In genomic region chr19:55579766-55580621, GRCh38 we compare ENCODE assay signal across 8 cellular contexts. TPM values are rescaled to one million over a fixed set of nuclear protein-coding genes. Genes with fewer than 3 reads are reported as not detected.
DNase-seq lines count a peak whose midpoint lies in the region; ATAC-seq and TF ChIP-seq lines count a peak whose summit lies in the region.

No MANE protein-coding gene starts in this region.

- peaks cover 14% of the 10 kb centered on the region for H3F3A ChIP-seq in GM23338 (replicated peaks; ENCODE audit: low read depth)

- no peaks in the 10 kb centered on the region for H3K27me3 ChIP-seq in BLaER1 treated with 17β-estradiol and CSF1 and Interleukin-3, amounts not matched to agents 10 nM and 100 nM
- H3K27me3 ChIP-seq in GM23338 (ENCODE audit: insufficient read depth) = no peaks in the 10 kb centered on the region
- H3K27me3 ChIP-seq in gastroesophageal sphincter = no peaks in the 10 kb centered on the region

- H3K36me3 ChIP-seq in BLaER1 treated with 17β-estradiol and CSF1 and Interleukin-3, amounts not matched to agents 10 nM and 100 nM = peaks cover 25 to 44% (median 36%) of the 10 kb centered on the region in 11 experiments
- no peaks in the 10 kb centered on the region; the same call in none of the 2 replicates for H3K36me3 ChIP-seq in GM23338 (ENCODE audit: insufficient read depth)
- peaks cover 0 to 29% of the 10 kb centered on the region in 2 donors for H3K36me3 ChIP-seq in gastroesophageal sphincter

- TF ChIP-seq CTCF in GM23338 (conservative IDR thresholded peaks at IDR 0.05; ENCODE audit: low read depth in 2 of 2) (no peak), WTC11 (IDR thresholded peaks at IDR 0.05) (no peak), gastroesophageal sphincter (IDR thresholded peaks at IDR 0.05) (no peak), osteocyte (IDR thresholded peaks at IDR 0.05) (no peak)

- TF ChIP-seq POLR2A in gastroesophageal sphincter (IDR thresholded peaks at IDR 0.05) = no peak

- H3K4me3 Mint-ChIP-seq in GM23338 (peak overlapping the region; percentile 87), WTC11 (peak overlapping the region; percentile 86), osteocyte (ENCODE audit: unreplicated experiment) (peak overlapping the region; percentile 91)

- H3K27ac ChIP-seq in BLaER1 treated with 17β-estradiol and CSF1 and Interleukin-3, amounts not matched to agents 10 nM and 100 nM = peak overlapping the region; percentile 71 to 90 (median 85)
- H3K27ac ChIP-seq in GM23338 (ENCODE audit: low read depth) (peak overlapping the region; percentile 55; the same call in 1 of the 2 replicates), gastroesophageal sphincter (peak overlapping the region; percentile 91 to 94 (median 92))

- ATAC-seq in GM23338 (peak; percentile 68), WTC11 (peak; percentile 62), gastroesophageal sphincter (peak; percentile 25), GM19351 (IDR thresholded peaks at IDR 0.05; ENCODE audit: unreplicated experiment) (no peak), GM18909 (IDR thresholded peaks at IDR 0.05; ENCODE audit: poor library complexity, unreplicated experiment) (no peak)

- DNase-seq in GM23338 (ENCODE audit: low spot score) = peak; percentile 52
- DNase-seq in WTC11 (ENCODE audit: low spot score) = peak; percentile 33
- no peak for DNase-seq in osteocyte (ENCODE audit: extremely low spot score, unreplicated experiment)
- no peak for DNase-seq in DMS153 (lab: John Stamatoyannopoulos, UW)

- H3K27me3 Mint-ChIP-seq in GM23338 (ENCODE audit: insufficient read depth, low read depth, poor library complexity) = peaks cover 15% of the 10 kb centered on the region
- H3K27me3 Mint-ChIP-seq in WTC11 (ENCODE audit: low read depth) = peaks cover 12% of the 10 kb centered on the region
- H3K27me3 Mint-ChIP-seq in osteocyte (ENCODE audit: unreplicated experiment) = no peaks in the 10 kb centered on the region

- H3K4me1 ChIP-seq in BLaER1 treated with 17β-estradiol and CSF1 and Interleukin-3, amounts not matched to agents 10 nM and 100 nM = peaks cover 15 to 27% (median 23%) of the 10 kb centered on the region in 10 experiments; a peak in 19 of 20 replicates
- H3K4me1 ChIP-seq in GM23338 (ENCODE audit: insufficient read depth) (peaks cover under 1% of the 10 kb centered on the region; the same call in 1 of the 2 replicates), gastroesophageal sphincter (peaks cover 0 to 33% (median 8%) of the 10 kb centered on the region in 3 donors)

- H3K4me1 Mint-ChIP-seq in GM23338 = peaks cover 9% of the 10 kb centered on the region
- H3K4me1 Mint-ChIP-seq in WTC11 = peaks cover 5% of the 10 kb centered on the region
- H3K4me1 Mint-ChIP-seq in osteocyte (ENCODE audit: unreplicated experiment) = peaks cover 17% of the 10 kb centered on the region

- H2AFZ ChIP-seq in GM23338 = no peak overlapping the region

- H3K9me3 Mint-ChIP-seq in GM23338 (no peaks in the 10 kb centered on the region; the same call in 2 of the 3 replicates), WTC11 (no peaks in the 10 kb centered on the region), osteocyte (ENCODE audit: unreplicated experiment) (no peaks in the 10 kb centered on the region)

- CTCF ChIA-PET in WTC11 (lab: Charles Lee) = interaction anchor here (0.7 to 2.0 kb wide), 5 partner anchors 19 to 436 kb away, joined by 4 to 20 read pairs (median 5); partner anchors contain the start of genes FIZ1 and ZNF865

- peak overlapping the region; percentile 84 to 94 (median 89) for H3K9ac ChIP-seq in BLaER1 treated with 17β-estradiol and CSF1 and Interleukin-3, amounts not matched to agents 10 nM and 100 nM

- WGBS in gastroesophageal sphincter (ENCODE audit: low coverage in 1 of 2), 2 donors = 6 to 8% methylated on average over 10 to 13 of the region's 20 CpGs

- peaks cover 25% of the 10 kb centered on the region for H3K36me3 Mint-ChIP-seq in GM23338 (ENCODE audit: low read depth)
- peaks cover 13% of the 10 kb centered on the region for H3K36me3 Mint-ChIP-seq in WTC11
- H3K36me3 Mint-ChIP-seq in osteocyte (ENCODE audit: unreplicated experiment) = peaks cover 16% of the 10 kb centered on the region

- H3K4me3 ChIP-seq in BLaER1 treated with 17β-estradiol and CSF1 and Interleukin-3, amounts not matched to agents 10 nM and 100 nM = peak overlapping the region; percentile 69 to 94 (median 82)
- H3K4me3 ChIP-seq in GM23338 = peak overlapping the region; percentile 93
- H3K4me3 ChIP-seq in gastroesophageal sphincter = peak overlapping the region; percentile 93 to 94

- H4K20me1 ChIP-seq in BLaER1 treated with 17β-estradiol and CSF1 and Interleukin-3, amounts not matched to agents 10 nM and 100 nM = peaks cover 0 to 38% (median 20%) of the 10 kb centered on the region in 11 experiments; a peak in 13 of 22 replicates
- H4K20me1 ChIP-seq in GM23338 (replicated peaks; ENCODE audit: insufficient read depth) = no peaks in the 10 kb centered on the region

- H3K4me2 ChIP-seq in BLaER1 treated with 17β-estradiol and CSF1 and Interleukin-3, amounts not matched to agents 10 nM and 100 nM = peak overlapping the region; percentile 75 to 94 (median 90)
- H3K4me2 ChIP-seq in GM23338 = peak overlapping the region; percentile 89

- peaks cover 13% of the 10 kb centered on the region; the same call in 1 of the 2 replicates for H3K79me2 ChIP-seq in GM23338 (replicated peaks; ENCODE audit: insufficient read depth)

- peak overlapping the region; percentile 74 for H3K27ac Mint-ChIP-seq in GM23338
- peak overlapping the region; percentile 71 for H3K27ac Mint-ChIP-seq in WTC11
- H3K27ac Mint-ChIP-seq in osteocyte (ENCODE audit: unreplicated experiment) = peak overlapping the region; percentile 90

- no peaks in the 10 kb centered on the region for H3K9me2 ChIP-seq in GM23338 (ENCODE audit: insufficient read depth)

- POLR2A ChIA-PET in WTC11 (lab: Charles Lee) = interaction anchor here (1.1 kb wide), 1 partner anchor 30 kb away, joined by 3 read pairs; no protein-coding TSS in a partner anchor

- H3K9me3 ChIP-seq in BLaER1 treated with 17β-estradiol and CSF1 and Interleukin-3, amounts not matched to agents 10 nM and 100 nM (replicated peaks in 1 of 11) = no peaks in the 10 kb centered on the region
- no peaks in the 10 kb centered on the region for H3K9me3 ChIP-seq in gastroesophageal sphincter

- TF ChIP-seq EP300 in gastroesophageal sphincter (IDR thresholded peaks at IDR 0.05) = no peak

TF ChIP-seq in GM23338, 12 proteins besides CTCF, POLR2A, EP300 and RAD21:
- TF ChIP-seq STAT1 (IDR thresholded peaks at IDR 0.05; ENCODE audit: unreplicated experiment) = no peak
- TF ChIP-seq CREB1 (CRISPR knock-in tag; IDR thresholded peaks at IDR 0.05; ENCODE audit: low read depth) = no peak
- TF ChIP-seq ZNF331 (CRISPR knock-in tag; IDR thresholded peaks at IDR 0.05; ENCODE audit: low read depth) = no peak
- TF ChIP-seq POLR2AphosphoS5 (IDR thresholded peaks at IDR 0.05; ENCODE audit: low read depth) = no peak
- TF ChIP-seq JUNB (IDR thresholded peaks at IDR 0.05; ENCODE audit: unreplicated experiment) = no peak

TF ChIP-seq in WTC11, 78 proteins besides CTCF, POLR2A, EP300 and RAD21 (continues in another document):
- TF ChIP-seq, protein P1, sequence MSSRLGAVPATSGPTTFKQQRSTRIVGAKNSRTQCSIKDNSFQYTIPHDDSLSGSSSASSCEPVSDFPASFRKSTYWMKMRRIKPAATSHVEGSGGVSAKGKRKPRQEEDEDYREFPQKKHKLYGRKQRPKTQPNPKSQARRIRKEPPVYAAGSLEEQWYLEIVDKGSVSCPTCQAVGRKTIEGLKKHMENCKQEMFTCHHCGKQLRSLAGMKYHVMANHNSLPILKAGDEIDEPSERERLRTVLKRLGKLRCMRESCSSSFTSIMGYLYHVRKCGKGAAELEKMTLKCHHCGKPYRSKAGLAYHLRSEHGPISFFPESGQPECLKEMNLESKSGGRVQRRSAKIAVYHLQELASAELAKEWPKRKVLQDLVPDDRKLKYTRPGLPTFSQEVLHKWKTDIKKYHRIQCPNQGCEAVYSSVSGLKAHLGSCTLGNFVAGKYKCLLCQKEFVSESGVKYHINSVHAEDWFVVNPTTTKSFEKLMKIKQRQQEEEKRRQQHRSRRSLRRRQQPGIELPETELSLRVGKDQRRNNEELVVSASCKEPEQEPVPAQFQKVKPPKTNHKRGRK (CRISPR knock-in tag; IDR thresholded peaks at IDR 0.05; ENCODE audit: borderline replicate concordance) = no peak
- TF ChIP-seq USF2 (CRISPR knock-in tag; IDR thresholded peaks at IDR 0.05) = no peak

RNA-seq across cellular contexts. Expression of gene ZNF579, which starts 0.7 kb away (rescaled TPM):
- 8.4 and 12.2 TPM in 2 replicates for total RNA-seq in GM23338 (2014; rRNA removed; shearing (Covaris generic))
- 7.3 and 8.6 TPM in 2 replicates for polyA plus RNA-seq in GM23338 (2016; fragmentation: Nextera tagmentation; extraction: Ambion mirVana)
- total RNA-seq in WTC11 (2021) = 29.7 to 30.4 TPM (median 30.0 TPM) in 3 replicates
- total RNA-seq in gastroesophageal sphincter = 1 to 10 TPM; 2.8 to 6.9 (median 3.9) TPM
- 27.4 and 29.2 TPM in 2 replicates for total RNA-seq in osteocyte

RNA-seq across cellular contexts. Expression of gene FIZ1, which starts 19.3 kb away (rescaled TPM):
- total RNA-seq in GM23338 (2014; rRNA removed; shearing (Covaris generic)) = 10.1 and 12.6 TPM in 2 replicates
- 5.3 and 5.4 TPM in 2 replicates for polyA plus RNA-seq in GM23338 (2016; fragmentation: Nextera tagmentation; extraction: Ambion mirVana)
- total RNA-seq in WTC11 (2021) (20.1 to 22.7 TPM (median 20.6 TPM) in 3 replicates), gastroesophageal sphincter (10 to 100 TPM in 2 of 4 donors, 1 to 10 TPM in 2; 4.7 to 11.2 (median 9.9) TPM), osteocyte (17.0 and 19.1 TPM in 2 replicates)

RNA-seq across cellular contexts. Expression of gene ZNF524, which starts 20.1 kb away (rescaled TPM):
- total RNA-seq in GM23338 (2014; rRNA removed; shearing (Covaris generic)) = 8.3 and 16.5 TPM in 2 replicates
- polyA plus RNA-seq in GM23338 (2016; fragmentation: Nextera tagmentation; extraction: Ambion mirVana) = 5.7 and 6.0 TPM in 2 replicates
- total RNA-seq in WTC11 (2021) (5.5 to 6.3 TPM (median 5.5 TPM) in 3 replicates), gastroesophageal sphincter (10 to 100 TPM; 20.3 to 33.5 (median 26.4) TPM), osteocyte (15.5 and 15.6 TPM in 2 replicates)

RNA-seq across cellular contexts. Expression of gene ZNF865, which starts 25.5 kb away (rescaled TPM):
- total RNA-seq in GM23338 (2014; rRNA removed; shearing (Covaris generic)) = 10.3 and 12.1 TPM in 2 replicates
- polyA plus RNA-seq in GM23338 (2016; fragmentation: Nextera tagmentation; extraction: Ambion mirVana) = 2.2 and 2.4 TPM in 2 replicates
- total RNA-seq in WTC11 (2021) (18.5 to 21.7 TPM (median 19.0 TPM) in 3 replicates), gastroesophageal sphincter (10 to 100 TPM in 1 of 4 donors, 1 to 10 TPM in 3; 4.6 to 12.0 (median 6.4) TPM), osteocyte (16.9 and 19.2 TPM in 2 replicates)

RNA-seq across cellular contexts. Expression of gene SBK3, which starts 34.7 kb away (rescaled TPM):
- 0.23 and 0.94 TPM in 2 replicates for total RNA-seq in GM23338 (2014; rRNA removed; shearing (Covaris generic))
- 0.27 and 0.80 TPM in 2 replicates for polyA plus RNA-seq in GM23338 (2016; fragmentation: Nextera tagmentation; extraction: Ambion mirVana)
- total RNA-seq in WTC11 (2021) (0.90 to 1.3 TPM (median 1.1 TPM) in 3 replicates), gastroesophageal sphincter (under 1 TPM in 2 of 4 donors, not detected in 2; 0.40 TPM), osteocyte (not detected in 2 replicates)

Comparison
In these comparisons a context has a peak if more than half of its experiments do, and no peak if none do; other contexts are left out.
1. ATAC-seq: peak in GM23338 (single experiment), WTC11 (single experiment) and gastroesophageal sphincter (single experiment); none in GM19351 (single experiment) and GM18909 (single experiment).
2. DNase-seq: peak in GM23338 (single experiment) and WTC11 (single experiment); none in osteocyte (single experiment) and DMS153 (single experiment).
3. Peak in every context shown above with its lines, with median percentiles within 50 percentile points of each other: H3K27ac ChIP-seq, H3K4me3 ChIP-seq, H3K27ac Mint-ChIP-seq and H3K4me3 Mint-ChIP-seq.